In genomic region chr6:169513478-169514193, GRCh38 we compare ENCODE assay signal across 17 cellular contexts.
"Had no signal": no experiment of that assay in that cellular context is flagged by ENCODE, and none has a peak within 500 bp of the region (broad histone marks: within the 10 kb centered on the region; RNA-seq: fewer than 3 reads in every experiment).

No MANE protein-coding gene starts in this region.

- H3K9me3 ChIP-seq: neutrophil had no signal

- H3K4me3 ChIP-seq: dorsolateral prefrontal cortex, esophagus muscularis mucosa, mucosa of descending colon, right atrium auricular region, smooth muscle cell had no signal

- H3K27ac ChIP-seq: dorsolateral prefrontal cortex, epithelial cell of prostate, esophagus muscularis mucosa, neutrophil, right atrium auricular region had no signal

- H3K4me2 ChIP-seq: smooth muscle cell had no signal

- ATAC-seq: mucosa of descending colon; naive thymus-derived CD8-positive, alpha-beta T cell had no signal

- FAIRE-seq: keratinocyte, urothelium cell line had no signal

- H3K27me3 ChIP-seq: dorsolateral prefrontal cortex, esophagus muscularis mucosa, neutrophil, right atrium auricular region had no signal

- H3K4me1 ChIP-seq: esophagus muscularis mucosa, right atrium auricular region had no signal

- DNase-seq: cortex of kidney; dorsolateral prefrontal cortex; effector memory CD4-positive, alpha-beta T cell; immature natural killer cell; mammary epithelial cell; mucosa of descending colon; naive thymus-derived CD8-positive, alpha-beta T cell; stimulated activated CD4-positive, alpha-beta T cell treated with anti-CD3 and anti-CD28 coated beads, Interleukin-2, amount 100 ng/mL, for 48 hours; stimulated activated naive CD4-positive, alpha-beta T cell treated with Interleukin-2 at 50 U/mL for 16 hours; trophoblast cell had no signal

- H3K36me3 ChIP-seq: esophagus muscularis mucosa, neutrophil, right atrium auricular region had no signal
